25 cellular contexts compared by ENCODE assay signal in genomic region chr20:4550740-4551139, GRCh38.
A peak's percentile ranks its signal among the peaks of the same experiment; 100 is the strongest.
DNase-seq lines count a peak whose midpoint lies in the region; ATAC-seq, FAIRE-seq and TF ChIP-seq lines count a peak whose summit lies in the region.
"Had no signal": no experiment of that assay in that cellular context is flagged by ENCODE, and none has a peak within 500 bp of the region (broad histone marks: within the 10 kb centered on the region; RNA-seq: fewer than 3 reads in every experiment).

No MANE protein-coding gene starts in this region.

- H3K79me2 ChIP-seq in keratinocyte (ENCODE audit: control insufficient read depth, insufficient read depth, low read length), result no peaks in the 10 kb centered on the region

- peak; percentile 13 for DNase-seq in AG10803 (ENCODE audit: low read depth)
- DNase-seq in HS-27A (ENCODE audit: low read depth), result peak; percentile 46
- no peak for DNase-seq in RWPE2 (ENCODE audit: low spot score)
- no peak for DNase-seq in keratinocyte (ENCODE audit: low read depth, low spot score)
- DNase-seq in NCI-H1105 (lab: John Stamatoyannopoulos, UW), result no peak
- no peak for DNase-seq in activated naive CD4-positive, alpha-beta T cell treated with Interleukin-2 at 50 U/mL for 16 hours
- no peak for DNase-seq in H4 (ENCODE audit: low spot score)
- DNase-seq: activated CD8-positive, alpha-beta T cell treated with anti-CD3 and anti-CD28 coated beads, Interleukin-2, amount 10 ng/mL, durations not matched to agents 7 days and 5 days; activated naive CD4-positive, alpha-beta T cell; activated T-cell treated with anti-CD3 and anti-CD28 coated beads, Interleukin-2, amount 50 U/mL, for 24 hours; amniotic stem cell; caudate nucleus; GDM1; hypothalamus; islet precursor cell; NCI-H146; NCI-H774; sigmoid colon had no signal

- H3K4me3 ChIP-seq in AG10803 (ENCODE audit: low read length) (no peak overlapping the region), RWPE2 (ENCODE audit: severe bottlenecking) (no peak overlapping the region), keratinocyte (ENCODE audit: control insufficient read depth in 2 of 3, extremely low read depth in 1 of 3, insufficient read depth in 2 of 3, low read depth in 1 of 3, low read length in 3 of 3) (no peak overlapping the region)
- H3K4me3 ChIP-seq: sigmoid colon, SK-N-MC, suprapubic skin had no signal

- TF ChIP-seq CTCF in AG10803 (conservative IDR thresholded peaks at IDR 0.05; ENCODE audit: low read length), result no peak
- TF ChIP-seq CTCF in RWPE2 (IDR thresholded peaks at IDR 0.05; ENCODE audit: poor library complexity, severe bottlenecking), result no peak
- no peak for TF ChIP-seq CTCF in keratinocyte (optimal IDR thresholded peaks at IDR 0.05 in 1 of 3, IDR thresholded peaks at IDR 0.05 in 1 of 3, conservative IDR thresholded peaks at IDR 0.05 in 1 of 3; ENCODE audit: extremely low read depth in 1 of 3, insufficient read depth in 2 of 3, low read length in 3 of 3)

- H3K27me3 ChIP-seq in RWPE2 (ENCODE audit: insufficient read depth, poor library complexity, severe bottlenecking) (no peaks in the 10 kb centered on the region), keratinocyte (ENCODE audit: control insufficient read depth, extremely low read depth, insufficient read depth, low read length) (no peaks in the 10 kb centered on the region)
- H3K27me3 ChIP-seq: sigmoid colon, suprapubic skin had no signal

- H3K36me3 ChIP-seq in RWPE2 (ENCODE audit: low read depth), result no peaks in the 10 kb centered on the region
- no peaks in the 10 kb centered on the region for H3K36me3 ChIP-seq in keratinocyte (ENCODE audit: control insufficient read depth in 2 of 2, extremely low read depth in 1 of 2, insufficient read depth in 2 of 2, low read length in 2 of 2)
- H3K36me3 ChIP-seq: sigmoid colon, suprapubic skin had no signal

- peak; percentile 95 for FAIRE-seq in keratinocyte (lab: Jason Lieb, UNC)
- FAIRE-seq: frontal cortex, HepG2 had no signal

- no peaks in the 10 kb centered on the region for H4K20me1 ChIP-seq in keratinocyte (ENCODE audit: control insufficient read depth, extremely low read depth, insufficient read depth, low read length)

- H3K27ac ChIP-seq in RWPE2 (ENCODE audit: poor library complexity, severe bottlenecking), result peak overlapping the region; percentile 97
- H3K27ac ChIP-seq in keratinocyte (ENCODE audit: control insufficient read depth, insufficient read depth, low read length), result no peak overlapping the region
- H3K27ac ChIP-seq: sigmoid colon, SK-N-MC, suprapubic skin had no signal

- peak overlapping the region; percentile 1 for H3K4me2 ChIP-seq in keratinocyte (ENCODE audit: control insufficient read depth, extremely low read depth, insufficient read depth, low read depth, low read length)

- H3K4me1 ChIP-seq in RWPE2 (ENCODE audit: insufficient read depth, poor library complexity, severe bottlenecking) (peaks cover 55% of the 10 kb centered on the region), keratinocyte (ENCODE audit: control insufficient read depth, extremely low read depth, insufficient read depth, low read length) (peaks cover 33% of the 10 kb centered on the region)
- H3K4me1 ChIP-seq: sigmoid colon, suprapubic skin had no signal

- dilution Hi-C loops in keratinocyte (cut with MboI; ENCODE audit: extremely low pct_ligation_motif_present, low sequenced_read_pairs), result no loop called here

- no peaks in the 10 kb centered on the region for H3K9me3 ChIP-seq in RWPE2 (ENCODE audit: severe bottlenecking)
- peaks cover 4% of the 10 kb centered on the region for H3K9me3 ChIP-seq in keratinocyte (ENCODE audit: control insufficient read depth, low read depth, low read length)
- H3K9me3 ChIP-seq: sigmoid colon had no signal

- H3K9me1 ChIP-seq in keratinocyte (ENCODE audit: control insufficient read depth, extremely low read depth, insufficient read depth, low read length), result no peaks in the 10 kb centered on the region

- H2AFZ ChIP-seq in keratinocyte (ENCODE audit: control insufficient read depth, low read length), result no peak overlapping the region

- H3K9ac ChIP-seq in keratinocyte (ENCODE audit: control insufficient read depth, extremely low read depth, insufficient read depth, low read length), result no peak overlapping the region

- ATAC-seq in RWPE2 (ENCODE audit: low read depth), result peak; percentile 73
- no peak for ATAC-seq in HG03432 (IDR thresholded peaks at IDR 0.05; ENCODE audit: unreplicated experiment)
- ATAC-seq: activated CD8-positive, alpha-beta T cell treated with anti-CD3 and anti-CD28 coated beads, Interleukin-2, amount 10 ng/mL, durations not matched to agents 7 days and 5 days; HepG2; stimulated activated effector memory CD8-positive, alpha-beta T cell treated with anti-CD3 and anti-CD28 coated beads, Interleukin-12 subunit alpha, Interleukin-12 subunit beta, amount 100 ng/mL, for 72 hours; WTC11 had no signal

Comparison
In these comparisons a context has a peak if more than half of its experiments do, and no peak if none do; other contexts are left out.
1. DNase-seq: peak in AG10803 (single experiment) and HS-27A (single experiment); none in RWPE2 (single experiment), keratinocyte (single experiment), NCI-H1105 (single experiment), activated naive CD4-positive, alpha-beta T cell treated with Interleukin-2 at 50 U/mL for 16 hours (single experiment) and H4 (single experiment).